In genomic region chr5:180209137-180209581, GRCh38 we compare ENCODE assay signal across 8 cellular contexts. TPM values are rescaled to one million over a fixed set of nuclear protein-coding genes. Genes with fewer than 3 reads are reported as not detected.
DNase-seq lines count a peak whose midpoint lies in the region; ATAC-seq and TF ChIP-seq lines count a peak whose summit lies in the region.

Gene RASGEF1C, minus strand, starts transcription at chr5:180209211. Its CDS starts 71,159 bp downstream, at chr5:180138052.

- H3K4me3 ChIP-seq in SJCRH30 (peak within 1 kb of the TSS; percentile 28; the same call in 1 of the 2 replicates), cardiac muscle cell (peak within 1 kb of the TSS; percentile 40), psoas muscle (peak within 1 kb of the TSS; percentile 59), urinary bladder (ENCODE audit: low read depth, low read length) (peak within 1 kb of the TSS; percentile 53)

- H3K27ac ChIP-seq in SJCRH30: no peak within 1 kb of the TSS
- H3K27ac ChIP-seq in cardiac muscle cell: no peak within 1 kb of the TSS
- H3K27ac ChIP-seq in psoas muscle: no peak within 1 kb of the TSS
- H3K27ac ChIP-seq in urinary bladder (ENCODE audit: low read depth): no peak within 1 kb of the TSS

- H3K4me1 ChIP-seq in SJCRH30 (no peaks in the 10 kb centered on the region), cardiac muscle cell (ENCODE audit: low read depth) (no peaks in the 10 kb centered on the region), psoas muscle (no peaks in the 10 kb centered on the region), urinary bladder (ENCODE audit: insufficient read depth) (no peaks in the 10 kb centered on the region)

- H3K9me3 Mint-ChIP-seq in activated naive CD8-positive, alpha-beta T cell (ENCODE audit: low read depth): no peaks in the 10 kb centered on the region

- WGBS in psoas muscle, 3 donors: 3 to 8% (median 5%) methylated on average over 20 to 49 of the region's 55 CpGs
- 5% methylated on average over 54 of the region's 55 CpGs for WGBS in urinary bladder

- intact Hi-C loops in psoas muscle (cut with DNase I): loop anchor here in 1 of 2 donors (2.0 kb wide), 1 partner anchor 82 kb away; no protein-coding TSS in a partner anchor

- H3K36me3 Mint-ChIP-seq in activated naive CD8-positive, alpha-beta T cell: no peaks in the 10 kb centered on the region

- peaks cover 8% of the 10 kb centered on the region for H3K4me1 Mint-ChIP-seq in activated naive CD8-positive, alpha-beta T cell (ENCODE audit: low read depth)

- H3K27me3 Mint-ChIP-seq in activated naive CD8-positive, alpha-beta T cell: peaks cover 22% of the 10 kb centered on the region

- no peaks in the 10 kb centered on the region for H3K36me3 ChIP-seq in SJCRH30
- no peaks in the 10 kb centered on the region for H3K36me3 ChIP-seq in cardiac muscle cell
- H3K36me3 ChIP-seq in psoas muscle (ENCODE audit: insufficient read depth in 1 of 2, low read depth in 1 of 2): no peaks in the 10 kb centered on the region
- no peaks in the 10 kb centered on the region for H3K36me3 ChIP-seq in urinary bladder (ENCODE audit: insufficient read depth)

- H3K4me3 Mint-ChIP-seq in activated naive CD8-positive, alpha-beta T cell: peak within 1 kb of the TSS; percentile 67

- DNase-seq in NCI-H2029 (lab: John Stamatoyannopoulos, UW): peak; percentile 38
- no peak for DNase-seq in NCI-H2029 treated with DMSO at 0.1 percent for 48 hours (lab: John Stamatoyannopoulos, UW)
- DNase-seq in SJCRH30: peak in 1 of 2 experiments; percentile 61
- DNase-seq in cardiac muscle cell (ENCODE audit: low read depth in 1 of 2, low spot score in 1 of 2): peak; percentile 76 to 90
- peak; percentile 65 to 70 for DNase-seq in psoas muscle

- no peak within 1 kb of the TSS for H3K27ac Mint-ChIP-seq in activated naive CD8-positive, alpha-beta T cell

- TF ChIP-seq CTCF in cardiac muscle cell (IDR thresholded peaks at IDR 0.05; ENCODE audit: low read depth, low read length): peak; percentile 16
- peak; percentile 40 for TF ChIP-seq CTCF in psoas muscle (IDR thresholded peaks at IDR 0.05)

- H3K27me3 ChIP-seq in SJCRH30: peaks cover 3% of the 10 kb centered on the region; the same call in 1 of the 2 replicates
- H3K27me3 ChIP-seq in cardiac muscle cell: peaks cover 21% of the 10 kb centered on the region
- peaks cover 0 to 59% (median 7%) of the 10 kb centered on the region in 3 donors for H3K27me3 ChIP-seq in psoas muscle (ENCODE audit: insufficient read depth in 3 of 3, low read length in 2 of 3)

- ATAC-seq in HG03159 (IDR thresholded peaks at IDR 0.05; ENCODE audit: unreplicated experiment) (peak; percentile 85), psoas muscle (peak; percentile 81 to 91 (median 84))

- H3K9me3 ChIP-seq in SJCRH30 (replicated peaks) (no peaks in the 10 kb centered on the region), cardiac muscle cell (ENCODE audit: low read depth) (no peaks in the 10 kb centered on the region), psoas muscle (no peaks in the 10 kb centered on the region)

RNA-seq across cellular contexts. Expression of gene RASGEF1C, which starts in this region (rescaled TPM):
- total RNA-seq in SJCRH30 (2014; rRNA removed; shearing (Covaris generic)): not detected in 2 replicates
- total RNA-seq in cardiac muscle cell: 1.5 TPM in 2 replicates
- polyA plus RNA-seq in cardiac muscle cell: 1.8 and 2.5 TPM in 2 replicates
- not detected for total RNA-seq in psoas muscle
- under 1 TPM; 0.03 to 0.05 (median 0.04) TPM for polyA plus RNA-seq in psoas muscle
- 0.69 TPM for total RNA-seq in urinary bladder
- polyA plus RNA-seq in urinary bladder: 1.1 TPM

Comparison
In these comparisons a context has a peak if more than half of its experiments do, and no peak if none do; other contexts are left out.
1. Peak in DNase-seq, ATAC-seq and H3K4me3 ChIP-seq in psoas muscle; RNA of the gene not detected or under 1 TPM.